1 cellular context compared by ENCODE assay signal in genomic region chr1:182718311-182718710, GRCh38.
TF ChIP-seq lines count a peak whose summit lies in the region.

No MANE protein-coding gene starts in this region.

TF ChIP-seq in SK-N-SH treated with all-trans-retinoic acid at 6 μM for 48 hours, 23 proteins besides CTCF, POLR2A, EP300 and RAD21 (continued from another document):
- TF ChIP-seq TSHZ2 (CRISPR knock-in tag; IDR thresholded peaks at IDR 0.05) (no peak), ZFP30 (CRISPR knock-in tag; IDR thresholded peaks at IDR 0.05) (no peak), ISL1 (CRISPR knock-in tag; IDR thresholded peaks at IDR 0.05) (no peak), GLIS3 (CRISPR knock-in tag; IDR thresholded peaks at IDR 0.05) (no peak)
TF ChIP-seq in SK-N-SH treated with all-trans-retinoic acid at 6 μM for 48 hours: peak in this region for 0.
